20 cellular contexts compared by ENCODE assay signal in genomic region chr11:2694995-2695939, GRCh38. TPM values are rescaled to one million over a fixed set of nuclear protein-coding genes. Genes with fewer than 3 reads are reported as not detected.
A peak's percentile ranks its signal among the peaks of the same experiment; 100 is the strongest.
DNase-seq lines count a peak whose midpoint lies in the region; ATAC-seq, FAIRE-seq and TF ChIP-seq lines count a peak whose summit lies in the region.
"Had no signal": no experiment of that assay in that cellular context is flagged by ENCODE, and none has a peak within 500 bp of the region (broad histone marks: within the 10 kb centered on the region; RNA-seq: fewer than 3 reads in every experiment).

No MANE protein-coding gene starts in this region.

- TF ChIP-seq POLR2A in spleen (IDR thresholded peaks at IDR 0.05) (no peak), GM12891 (IDR thresholded peaks at IDR 0.05; ENCODE audit: low read depth, low read length) (no peak)

- no peak for FAIRE-seq in GM12891 (lab: Jason Lieb, UNC)

- CTCF ChIA-PET in activated CD4-positive, alpha-beta T cell treated with anti-CD3 and anti-CD28 coated beads for 36 hours (lab: Charles Lee): interaction anchor here (0.5 kb wide), 2 partner anchors 8 to 57 kb away, joined by 3 read pairs; no protein-coding TSS in a partner anchor

- intact Hi-C loops in activated CD4-positive, alpha-beta T cell treated with anti-CD3 and anti-CD28 coated beads for 36 hours (cut with DNase I, micrococcal nuclease): no loop called here
- intact Hi-C loops in spleen (cut with DNase I; ENCODE audit: low total_unique reads): no loop called here

- no peak for TF ChIP-seq CTCF in spleen (IDR thresholded peaks at IDR 0.05 in 8 of 11, conservative IDR thresholded peaks at IDR 0.05 in 3 of 11)
- no peak for TF ChIP-seq CTCF in GM20000 (IDR thresholded peaks at IDR 0.05; ENCODE audit: extremely low read depth, missing control alignments)

- H3K27me3 ChIP-seq in spleen (replicated peaks in 1 of 7): no peaks in the 10 kb centered on the region
- H3K27me3 ChIP-seq: gastroesophageal sphincter had no signal

- no peak overlapping the region for H3K4me3 ChIP-seq in spleen
- H3K4me3 ChIP-seq: gastroesophageal sphincter had no signal

- peak; percentile 0 for DNase-seq in activated CD4-positive, alpha-beta T cell treated with anti-CD3 and anti-CD28 coated beads for 36 hours
- DNase-seq in activated CD4-positive, alpha-beta T cell treated with anti-CD3 and anti-CD28 coated beads for 48 hours: no peak
- DNase-seq in T-helper 17 cell (no peak), islet precursor cell (peak; percentile 47), spleen (peak; percentile 40), GM20000 (ENCODE audit: low spot score) (no peak), GM12891 (ENCODE audit: insufficient read length, low spot score) (no peak)
- DNase-seq: 8988T; activated CD8-positive, alpha-beta T cell treated with anti-CD3 and anti-CD28 coated beads, Interleukin-2, amount 10 ng/mL, durations not matched to agents 7 days and 5 days; activated T-cell treated with anti-CD3 and anti-CD28 coated beads, Interleukin-2, amount 50 U/mL, for 4 hours; H7; NCI-H1092 treated with DMSO at 0.1 percent for 48 hours; NCI-H510A treated with DMSO at 0.1 percent for 48 hours; SIG-M5; stimulated activated CD8-positive, alpha-beta memory T cell treated with anti-CD3 and anti-CD28 coated beads, Interleukin-4, amount 100 ng/mL, for 48 hours; WERI-Rb-1 had no signal

- POLR2A ChIA-PET in activated CD4-positive, alpha-beta T cell treated with anti-CD3 and anti-CD28 coated beads for 36 hours (lab: Charles Lee): no interaction called here

- 88 to 94% (median 89%) methylated on average over 9 of the region's 9 CpGs for WGBS in spleen, 5 donors

- H3K9me3 ChIP-seq in T-helper 17 cell (ENCODE audit: control insufficient read depth, low read length, poor library complexity, severe bottlenecking) (no peaks in the 10 kb centered on the region), spleen (no peaks in the 10 kb centered on the region)
- H3K9me3 ChIP-seq: gastroesophageal sphincter had no signal

- H3K27ac ChIP-seq in spleen: no peak overlapping the region
- H3K27ac ChIP-seq: C4-2B, gastroesophageal sphincter, WERI-Rb-1 had no signal

- ATAC-seq in activated CD4-positive, alpha-beta T cell treated with anti-CD3 and anti-CD28 coated beads for 36 hours: no peak
- ATAC-seq in T-helper 17 cell (no peak), HG03025 (IDR thresholded peaks at IDR 0.05; ENCODE audit: low FRiP score, unreplicated experiment) (no peak)
- ATAC-seq: activated CD8-positive, alpha-beta T cell treated with anti-CD3 and anti-CD28 coated beads, Interleukin-2, amount 10 ng/mL, durations not matched to agents 7 days and 5 days; activated T-cell treated with anti-CD3 and anti-CD28 coated beads, Interleukin-2, amount 50 U/mL, for 4 hours; gastroesophageal sphincter had no signal

- H3K9me3 Mint-ChIP-seq in activated CD4-positive, alpha-beta T cell treated with anti-CD3 and anti-CD28 coated beads for 36 hours (ENCODE audit: low read depth): no peaks in the 10 kb centered on the region
- H3K9me3 Mint-ChIP-seq: activated T-cell treated with anti-CD3 and anti-CD28 coated beads, Interleukin-2, amount 50 U/mL, for 4 hours; T-helper 1 cell treated with Interleukin-12 subunit alpha and Interleukin-12 subunit beta and Interleukin-4 antibody, amounts not matched to agents 30 μg/mL and 1 μg/mL, for 36 hours had no signal

- no peak overlapping the region for H3K4me3 Mint-ChIP-seq in activated CD4-positive, alpha-beta T cell treated with anti-CD3 and anti-CD28 coated beads for 36 hours
- H3K4me3 Mint-ChIP-seq in T-helper 17 cell: no peak overlapping the region
- H3K4me3 Mint-ChIP-seq: activated CD8-positive, alpha-beta T cell treated with anti-CD3 and anti-CD28 coated beads, Interleukin-2, amount 10 ng/mL, durations not matched to agents 7 days and 5 days; activated T-cell treated with anti-CD3 and anti-CD28 coated beads, Interleukin-2, amount 50 U/mL, for 4 hours; T-helper 1 cell treated with Interleukin-12 subunit alpha and Interleukin-12 subunit beta and Interleukin-4 antibody, amounts not matched to agents 30 μg/mL and 1 μg/mL, for 36 hours had no signal

- peaks cover 10% of the 10 kb centered on the region for H3K36me3 Mint-ChIP-seq in activated CD4-positive, alpha-beta T cell treated with anti-CD3 and anti-CD28 coated beads for 36 hours (ENCODE audit: low read depth)
- H3K36me3 Mint-ChIP-seq in T-helper 17 cell (ENCODE audit: low read depth): peaks cover 3% of the 10 kb centered on the region

- H3K27ac Mint-ChIP-seq in activated CD4-positive, alpha-beta T cell treated with anti-CD3 and anti-CD28 coated beads for 36 hours: no peak overlapping the region
- peak overlapping the region; percentile 34 for H3K27ac Mint-ChIP-seq in T-helper 17 cell
- H3K27ac Mint-ChIP-seq: activated CD8-positive, alpha-beta T cell treated with anti-CD3 and anti-CD28 coated beads, Interleukin-2, amount 10 ng/mL, durations not matched to agents 7 days and 5 days; T-helper 1 cell treated with Interleukin-12 subunit alpha and Interleukin-12 subunit beta and Interleukin-4 antibody, amounts not matched to agents 30 μg/mL and 1 μg/mL, for 36 hours had no signal

- no peaks in the 10 kb centered on the region for H3K27me3 Mint-ChIP-seq in activated CD4-positive, alpha-beta T cell treated with anti-CD3 and anti-CD28 coated beads for 36 hours
- H3K27me3 Mint-ChIP-seq in T-helper 17 cell: peaks cover 7% of the 10 kb centered on the region

- H3K4me1 ChIP-seq in spleen: peaks cover 0 to 74% (median 17%) of the 10 kb centered on the region in 6 donors

- no peaks in the 10 kb centered on the region for H3K36me3 ChIP-seq in spleen
- H3K36me3 ChIP-seq: gastroesophageal sphincter had no signal

- peaks cover 8% of the 10 kb centered on the region for H3K4me1 Mint-ChIP-seq in activated CD4-positive, alpha-beta T cell treated with anti-CD3 and anti-CD28 coated beads for 36 hours
- H3K4me1 Mint-ChIP-seq in T-helper 17 cell: peaks cover 20% of the 10 kb centered on the region

TF ChIP-seq in GM12891, 5 proteins besides CTCF, POLR2A, EP300 and RAD21:
- TF ChIP-seq SPI1 (IDR thresholded peaks at IDR 0.05; ENCODE audit: low read depth, low read length) (no peak), POU2F2 (IDR thresholded peaks at IDR 0.05; ENCODE audit: low read depth, low read length) (no peak), PAX5 (IDR thresholded peaks at IDR 0.05; ENCODE audit: insufficient read depth, low read length, severe bottlenecking) (no peak), TAF1 (IDR thresholded peaks at IDR 0.05; ENCODE audit: low read depth, low read length) (no peak)

RNA-seq across cellular contexts. Expression of gene KCNQ1OT1, which starts 4.5 kb away (rescaled TPM):
- under 1 TPM; 0.16 TPM for total RNA-seq in activated CD4-positive, alpha-beta T cell treated with anti-CD3 and anti-CD28 coated beads for 36 hours
- total RNA-seq in T-helper 17 cell (under 1 TPM; 0.20 to 0.23 TPM), spleen (1 to 10 TPM in 6 of 7 donors, under 1 TPM in 1; 0.87 to 3.1 (median 2.1) TPM)
- polyA plus RNA-seq in spleen: under 1 TPM; 0.02 to 0.16 (median 0.02) TPM
- polyA plus RNA-seq in GM12891 (2012; ENCODE audit: low read depth, missing spikeins): 0.10 TPM

Comparison
In these comparisons a context has a peak if more than half of its experiments do, and no peak if none do; other contexts are left out.
1. DNase-seq: peak in activated CD4-positive, alpha-beta T cell treated with anti-CD3 and anti-CD28 coated beads for 36 hours (single experiment), islet precursor cell (single experiment) and spleen (single experiment); none in activated CD4-positive, alpha-beta T cell treated with anti-CD3 and anti-CD28 coated beads for 48 hours (single experiment), T-helper 17 cell (0 of 3), GM20000 (single experiment) and GM12891 (single experiment).